27 cellular contexts compared by ENCODE assay signal in genomic region chr17:8687732-8688131, GRCh38. TPM values are rescaled to one million over a fixed set of nuclear protein-coding genes. Genes with fewer than 3 reads are reported as not detected.
"Had no signal": no experiment of that assay in that cellular context is flagged by ENCODE, and none has a peak within 500 bp of the region (broad histone marks: within the 10 kb centered on the region; RNA-seq: fewer than 3 reads in every experiment).

No MANE protein-coding gene starts in this region.

- DNase-seq: activated CD4-positive, alpha-beta memory T cell treated with anti-CD3 and anti-CD28 coated beads for 36 hours; activated CD4-positive, alpha-beta T cell treated with anti-CD3 and anti-CD28 coated beads, Interleukin-2, amount 10 ng/mL, durations not matched to agents 7 days and 5 days; activated CD4-positive, CD25-positive, alpha-beta regulatory T cell; activated gamma-delta T cell; activated naive CD4-positive, alpha-beta T cell treated with anti-CD3 and anti-CD28 coated beads for 36 hours; activated T-cell treated with anti-CD3 and anti-CD28 coated beads for 4 hours; activated T-cell treated with anti-CD3 and anti-CD28 coated beads, Interleukin-2, amount 50 U/mL, for 48 hours; anterior cingulate cortex; body of pancreas; MG63; MV-4-11; NCI-H1092 treated with DMSO at 0.1 percent for 48 hours; NCI-H1417 treated with DMSO at 0.1 percent for 48 hours; NCI-H1694 treated with DMSO at 0.1 percent for 48 hours; NCI-H2081; NCI-H510A treated with DMSO at 0.1 percent for 48 hours; NCI-H69; PC-9; SHP77 treated with DMSO at 0.1 percent for 48 hours; T-helper 1 cell had no signal

- H3K36me3 Mint-ChIP-seq: activated CD4-positive, alpha-beta memory T cell treated with anti-CD3 and anti-CD28 coated beads for 36 hours; activated naive CD8-positive, alpha-beta T cell had no signal

- H3K4me3 Mint-ChIP-seq: activated CD4-positive, alpha-beta memory T cell treated with anti-CD3 and anti-CD28 coated beads for 36 hours; activated CD4-positive, alpha-beta T cell treated with anti-CD3 and anti-CD28 coated beads, Interleukin-2, amount 10 ng/mL, durations not matched to agents 7 days and 5 days; activated naive CD4-positive, alpha-beta T cell treated with anti-CD3 and anti-CD28 coated beads for 36 hours; activated naive CD8-positive, alpha-beta T cell; activated T-helper 17 cell treated with anti-CD3 and anti-CD28 coated beads, Interleukin-2, amount 50 U/mL, for 72 hours; central memory CD8-positive, alpha-beta T cell had no signal

- H3K27me3 ChIP-seq: body of pancreas, MG63 had no signal

- H3K4me1 ChIP-seq: body of pancreas had no signal

- H3K27ac ChIP-seq: body of pancreas, PC-9, VCaP had no signal

- H3K27ac Mint-ChIP-seq: activated CD4-positive, alpha-beta memory T cell treated with anti-CD3 and anti-CD28 coated beads for 36 hours; activated CD4-positive, alpha-beta T cell treated with anti-CD3 and anti-CD28 coated beads, Interleukin-2, amount 10 ng/mL, durations not matched to agents 7 days and 5 days; activated naive CD4-positive, alpha-beta T cell treated with anti-CD3 and anti-CD28 coated beads for 36 hours; activated T-helper 17 cell treated with anti-CD3 and anti-CD28 coated beads, Interleukin-2, amount 50 U/mL, for 72 hours had no signal

- H3K36me3 ChIP-seq: MG63 had no signal

- ATAC-seq: activated T-helper 17 cell treated with anti-CD3 and anti-CD28 coated beads, Interleukin-2, amount 50 U/mL, for 72 hours; body of pancreas had no signal

- H3K4me1 Mint-ChIP-seq: activated CD4-positive, alpha-beta T cell treated with anti-CD3 and anti-CD28 coated beads, Interleukin-2, amount 10 ng/mL, durations not matched to agents 7 days and 5 days; activated T-helper 17 cell treated with anti-CD3 and anti-CD28 coated beads, Interleukin-2, amount 50 U/mL, for 72 hours; central memory CD8-positive, alpha-beta T cell had no signal

- H3K4me3 ChIP-seq: body of pancreas, MG63, PC-9 had no signal

- H3K9me3 ChIP-seq: body of pancreas, MG63 had no signal

- H3K9me3 Mint-ChIP-seq: activated CD4-positive, alpha-beta memory T cell treated with anti-CD3 and anti-CD28 coated beads for 36 hours; activated CD4-positive, alpha-beta T cell treated with anti-CD3 and anti-CD28 coated beads, Interleukin-2, amount 10 ng/mL, durations not matched to agents 7 days and 5 days; activated naive CD4-positive, alpha-beta T cell treated with anti-CD3 and anti-CD28 coated beads for 36 hours; activated T-helper 17 cell treated with anti-CD3 and anti-CD28 coated beads, Interleukin-2, amount 50 U/mL, for 72 hours; central memory CD8-positive, alpha-beta T cell had no signal

RNA-seq across cellular contexts. Expression of gene CCDC42, which starts 56.9 kb away (rescaled TPM):
- total RNA-seq: activated naive CD4-positive, alpha-beta T cell treated with anti-CD3 and anti-CD28 coated beads for 36 hours; body of pancreas; bronchial epithelial cell; PC-9; SK-MEL-5 had no signal
- polyA plus RNA-seq: adipose tissue had no signal
